11 cellular contexts compared by ENCODE assay signal in the genomic region with DNA sequence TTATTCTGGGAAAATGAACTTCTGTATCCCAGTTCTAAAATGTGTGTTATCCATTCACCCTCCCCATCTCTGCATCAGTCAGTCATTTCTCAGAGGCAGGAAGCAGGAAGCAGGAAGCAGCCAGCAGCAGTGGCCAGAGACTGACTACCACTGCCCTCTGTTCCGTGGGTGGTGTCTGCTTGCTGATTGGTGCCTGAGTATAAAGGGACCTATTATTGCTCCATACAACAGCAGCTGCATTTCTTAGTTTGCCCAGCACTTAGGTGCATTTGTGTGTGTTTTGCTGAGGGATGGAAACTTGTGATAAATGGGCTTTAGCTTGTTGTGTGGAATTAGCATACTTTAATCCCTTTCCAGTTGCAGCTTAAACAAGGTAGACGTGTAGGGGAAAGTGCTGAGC.
DNase-seq lines count a peak whose midpoint lies in the region; ATAC-seq and TF ChIP-seq lines count a peak whose summit lies in the region.
"Had no signal": no experiment of that assay in that cellular context is flagged by ENCODE, and none has a peak within 500 bp of the region (broad histone marks: within the 10 kb centered on the region; RNA-seq: fewer than 3 reads in every experiment).

No MANE protein-coding gene starts in this region.

- intact Hi-C loops in psoas muscle (cut with DNase I), result no loop called here

- WGBS in psoas muscle, 3 donors, result 16 to 26% (median 21%) methylated on average over 2 of the region's 2 CpGs

- H3K9me3 ChIP-seq in RWPE2 (ENCODE audit: severe bottlenecking), result no peaks in the 10 kb centered on the region
- no peaks in the 10 kb centered on the region for H3K9me3 ChIP-seq in psoas muscle

- peak; percentile 60 for DNase-seq in H4 (ENCODE audit: low spot score)
- DNase-seq in RWPE2 (ENCODE audit: low spot score), result no peak
- peak; percentile 12 for DNase-seq in fibroblast of the aortic adventitia (ENCODE audit: low read depth)
- DNase-seq in putamen (ENCODE audit: low spot score), result peak; percentile 86
- no peak for DNase-seq in activated gamma-delta T cell treated with Interleukin-2 at 50 U/mL for 16 hours
- DNase-seq in psoas muscle, result no peak
- DNase-seq in cortex of kidney (lab: John Stamatoyannopoulos, UW), result no peak
- DNase-seq: activated CD8-positive, alpha-beta memory T cell treated with anti-CD3 and anti-CD28 coated beads for 24 hours; COR-L47; heart right ventricle; NCI-H187 had no signal

- no peaks in the 10 kb centered on the region for H3K27me3 ChIP-seq in RWPE2 (ENCODE audit: insufficient read depth, poor library complexity, severe bottlenecking)
- H3K27me3 ChIP-seq in psoas muscle (ENCODE audit: insufficient read depth in 3 of 3, low read length in 2 of 3), result no peaks in the 10 kb centered on the region
- H3K27me3 ChIP-seq: heart right ventricle had no signal

- H3K36me3 ChIP-seq in RWPE2 (ENCODE audit: low read depth), result no peaks in the 10 kb centered on the region
- no peaks in the 10 kb centered on the region for H3K36me3 ChIP-seq in psoas muscle (ENCODE audit: insufficient read depth in 1 of 2, low read depth in 1 of 2)
- H3K36me3 ChIP-seq: heart right ventricle had no signal

- no peak for TF ChIP-seq CTCF in RWPE2 (IDR thresholded peaks at IDR 0.05; ENCODE audit: poor library complexity, severe bottlenecking)
- TF ChIP-seq CTCF in fibroblast of the aortic adventitia (IDR thresholded peaks at IDR 0.05; ENCODE audit: insufficient read depth, low read length), result no peak
- TF ChIP-seq CTCF in psoas muscle (IDR thresholded peaks at IDR 0.05), result no peak

- H3K27ac ChIP-seq in RWPE2 (ENCODE audit: poor library complexity, severe bottlenecking) (no peak overlapping the region), psoas muscle (no peak overlapping the region)
- H3K27ac ChIP-seq: heart right ventricle had no signal

- H3K4me1 ChIP-seq in RWPE2 (ENCODE audit: insufficient read depth, poor library complexity, severe bottlenecking) (peaks cover 7% of the 10 kb centered on the region), psoas muscle (no peaks in the 10 kb centered on the region)
- H3K4me1 ChIP-seq: heart right ventricle had no signal

- 0 out of 3 replicates have a peak, but pooled peaks have one; percentile 26 for ATAC-seq in RWPE2 (ENCODE audit: low read depth)
- no peak for ATAC-seq in psoas muscle
- ATAC-seq: heart right ventricle had no signal

- H3K4me3 ChIP-seq in RWPE2 (ENCODE audit: severe bottlenecking) (no peak overlapping the region), fibroblast of the aortic adventitia (ENCODE audit: low read depth, low read length) (no peak overlapping the region), psoas muscle (no peak overlapping the region)
- H3K4me3 ChIP-seq: heart right ventricle had no signal

Comparison
In these comparisons a context has a peak if more than half of its experiments do, and no peak if none do; other contexts are left out.
1. DNase-seq: peak in H4 (single experiment), fibroblast of the aortic adventitia (single experiment) and putamen (single experiment); none in RWPE2 (single experiment), activated gamma-delta T cell treated with Interleukin-2 at 50 U/mL for 16 hours (single experiment), psoas muscle (0 of 2) and cortex of kidney (single experiment).